In the genomic region with DNA sequence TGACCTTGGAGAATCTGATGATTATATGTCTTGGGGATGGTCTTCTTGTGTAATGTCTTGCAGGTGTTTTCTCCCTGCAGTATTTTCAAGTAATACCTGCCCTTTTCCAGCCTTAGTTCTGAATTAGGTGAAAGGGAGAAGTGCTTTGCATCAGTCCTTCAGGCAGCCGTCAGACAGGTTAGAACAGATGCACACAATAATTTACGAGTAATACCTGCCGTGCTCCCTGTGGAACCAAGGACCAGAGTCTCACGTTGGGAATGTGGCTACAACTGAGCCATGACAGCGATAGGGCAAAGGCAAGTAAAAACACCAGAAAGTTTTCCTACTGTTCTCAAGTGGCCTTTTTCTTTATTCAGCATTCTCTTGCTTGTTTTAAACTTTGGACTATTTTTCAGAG, we compare ENCODE assay signal across 33 cellular contexts.
"Had no signal": no experiment of that assay in that cellular context is flagged by ENCODE, and none has a peak within 500 bp of the region (broad histone marks: within the 10 kb centered on the region; RNA-seq: fewer than 3 reads in every experiment).

No MANE protein-coding gene starts in this region.

- H3K4me3 ChIP-seq: adrenal gland, body of pancreas had no signal

- FAIRE-seq: astrocyte, RCC 7860 had no signal

- H3K9me3 ChIP-seq: adrenal gland, body of pancreas had no signal

- H3K4me1 ChIP-seq: adrenal gland, body of pancreas had no signal

- DNase-seq: activated B cell treated with CpG ODN at 0.5 μM for 24 hours; activated CD4-positive, alpha-beta memory T cell treated with anti-CD3 and anti-CD28 coated beads for 36 hours; activated CD4-positive, alpha-beta T cell treated with anti-CD3 and anti-CD28 coated beads for 4 hours; activated CD4-positive, alpha-beta T cell treated with anti-CD3 and anti-CD28 coated beads, Interleukin-2, amount 50 U/mL, for 1 hour; activated CD4-positive, CD25-positive, alpha-beta regulatory T cell treated with anti-CD3 and anti-CD28 coated beads, Interleukin-2, amount 50 U/mL, for 72 hours; activated CD8-positive, alpha-beta memory T cell treated with anti-CD3 and anti-CD28 coated beads, Interleukin-2, amount 50 U/mL, for 4 hours; activated gamma-delta T cell treated with Interleukin-2 at 50 U/mL for 16 hours; activated naive CD4-positive, alpha-beta T cell treated with anti-CD3 and anti-CD28 coated beads for 36 hours; activated T-cell treated with anti-CD3 and anti-CD28 coated beads for 4 hours; activated T-cell treated with anti-CD3 and anti-CD28 coated beads, Interleukin-2, amount 50 U/mL, for 4 hours; adrenal gland; body of pancreas; central memory CD4-positive, alpha-beta T cell; Kasumi-1; KG1; MM.1S; MV-4-11; NCI-H1092; NCI-H1436 treated with DMSO at 0.1 percent for 48 hours; NCI-H1694 treated with DMSO at 0.1 percent for 48 hours; NCI-H2029 treated with DMSO at 0.1 percent for 48 hours; NCI-H2107; NCI-H226; NCI-H524 treated with DMSO at 0.1 percent for 48 hours; Right ventricle myocardium superior; SW 1271; T-helper 1 cell; T-helper 2 cell; T-helper 9 cell had no signal

- H3K27me3 ChIP-seq: adrenal gland, body of pancreas had no signal

- H3K36me3 ChIP-seq: adrenal gland had no signal

- H3K27ac ChIP-seq: adrenal gland, body of pancreas, RWPE1, VCaP had no signal
